Comparison of ENCODE assay signal across 22 cellular contexts in genomic region chr12:93352321-93352720, GRCh38.
"Had no signal": no experiment of that assay in that cellular context is flagged by ENCODE, and none has a peak within 500 bp of the region (broad histone marks: within the 10 kb centered on the region; RNA-seq: fewer than 3 reads in every experiment).

No MANE protein-coding gene starts in this region.

- H3K27ac ChIP-seq: HL-60, SJCRH30 had no signal

- H3K9me3 ChIP-seq: SJCRH30 had no signal

- H3K4me3 ChIP-seq: SJCRH30 had no signal

- FAIRE-seq: HTR-8/SVneo had no signal

- ATAC-seq: Panc1, PC-3, Right ventricle myocardium inferior, SK-N-SH treated with all-trans-retinoic acid at 6 μM for 48 hours had no signal

- H3K36me3 ChIP-seq: SJCRH30 had no signal

- H3K4me1 ChIP-seq: SJCRH30 had no signal

- DNase-seq: KBM-7, MV-4-11, NCI-H1048, NCI-H1105, NCI-H1417, NCI-H1436 treated with DMSO at 0.1 percent for 48 hours, NCI-H1694, NCI-H187 treated with DMSO at 0.1 percent for 48 hours, NCI-H2029 treated with DMSO at 0.1 percent for 48 hours, NCI-H2171 treated with DMSO at 0.1 percent for 48 hours, NCI-H345, NCI-H446 treated with DMSO at 0.1 percent for 48 hours, NCI-H510A treated with DMSO at 0.1 percent for 48 hours, NCI-H526, PC-3, SHP77 treated with DMSO at 0.1 percent for 48 hours, SJCRH30 had no signal

- H3K27me3 ChIP-seq: SJCRH30 had no signal
